Comparison of ENCODE assay signal across 13 cellular contexts in genomic region chr7:139103057-139103820, GRCh38. TPM values are rescaled to one million over a fixed set of nuclear protein-coding genes. Genes with fewer than 3 reads are reported as not detected.
DNase-seq lines count a peak whose midpoint lies in the region; FAIRE-seq and TF ChIP-seq lines count a peak whose summit lies in the region.
"Had no signal": no experiment of that assay in that cellular context is flagged by ENCODE, and none has a peak within 500 bp of the region (broad histone marks: within the 10 kb centered on the region; RNA-seq: fewer than 3 reads in every experiment).

No MANE protein-coding gene starts in this region.

- H3K4me1 Mint-ChIP-seq in MCF 10A (ENCODE audit: insufficient read depth, unreplicated experiment) (peaks cover 31% of the 10 kb centered on the region), endothelial cell (ENCODE audit: unreplicated experiment) (peaks cover 33% of the 10 kb centered on the region)

- H2AFZ ChIP-seq in SU-DHL-6 (ENCODE audit: low read depth, low read length, severe bottlenecking) = no peak overlapping the region

- peaks cover 37% of the 10 kb centered on the region for H3F3A ChIP-seq in SU-DHL-6 (ENCODE audit: insufficient read depth)

- H3K4me2 ChIP-seq in SU-DHL-6 (ENCODE audit: low read depth, low read length, poor library complexity, severe bottlenecking) = peak overlapping the region; percentile 66

- H3K9me2 ChIP-seq in SU-DHL-6 (replicated peaks; ENCODE audit: insufficient read depth, low read length) = no peaks in the 10 kb centered on the region

- no TSS peak for BruUV-seq in MCF 10A (replicated peaks; lab: Mats Ljungman, UMichigan)

- H4K20me1 ChIP-seq in SU-DHL-6 (ENCODE audit: low read depth, low read length) = no peaks in the 10 kb centered on the region; the same call in 1 of the 2 replicates

- H3K4me3 ChIP-seq in breast epithelium = no peak overlapping the region
- H3K4me3 ChIP-seq in SU-DHL-6 (ENCODE audit: insufficient read depth, low read length, poor library complexity, severe bottlenecking) = peak overlapping the region; percentile 80
- no peak overlapping the region for H3K4me3 ChIP-seq in tibial nerve

- peak overlapping the region; percentile 81; the same call in 1 of the 2 replicates for H3K9ac ChIP-seq in SU-DHL-6 (ENCODE audit: low read length)

- DNase-seq in MCF 10A (ENCODE audit: unreplicated experiment) (no peak), breast epithelium (ENCODE audit: low spot score in 2 of 2) (no peak), endothelial cell (ENCODE audit: low spot score) (no peak), tibial nerve (ENCODE audit: low spot score in 2 of 2) (no peak), NCI-H1048 (lab: John Stamatoyannopoulos, UW) (no peak), HTR-8/SVneo (ENCODE audit: insufficient read length, low spot score) (no peak), NCI-H146 treated with DMSO at 0.1 percent for 48 hours (lab: John Stamatoyannopoulos, UW; ENCODE audit: unreplicated experiment) (no peak)
- DNase-seq: brain microvascular endothelial cell, esophagus squamous epithelium, NCI-H510A treated with DMSO at 0.1 percent for 48 hours had no signal

- H3K36me3 Mint-ChIP-seq in MCF 10A (ENCODE audit: insufficient read depth, unreplicated experiment) (peaks cover 14% of the 10 kb centered on the region), endothelial cell (ENCODE audit: low read depth, unreplicated experiment) (peaks cover 18% of the 10 kb centered on the region)

- no peak for FAIRE-seq in HTR-8/SVneo (lab: Jason Lieb, UNC)

- H3K9me3 ChIP-seq in breast epithelium (no peaks in the 10 kb centered on the region), SU-DHL-6 (ENCODE audit: insufficient read depth, low read length) (no peaks in the 10 kb centered on the region), tibial nerve (no peaks in the 10 kb centered on the region)
- H3K9me3 ChIP-seq: esophagus squamous epithelium had no signal

- TF ChIP-seq EP300 in tibial nerve (IDR thresholded peaks at IDR 0.05) = no peak

- H3K9me3 Mint-ChIP-seq in MCF 10A (ENCODE audit: unreplicated experiment) (no peaks in the 10 kb centered on the region), endothelial cell (ENCODE audit: unreplicated experiment) (no peaks in the 10 kb centered on the region)

- H3K27me3 Mint-ChIP-seq in MCF 10A (ENCODE audit: insufficient read depth, unreplicated experiment) = no peaks in the 10 kb centered on the region
- peaks cover 7% of the 10 kb centered on the region for H3K27me3 Mint-ChIP-seq in endothelial cell (ENCODE audit: unreplicated experiment)

- no peak for TF ChIP-seq CTCF in MCF 10A (IDR thresholded peaks at IDR 0.05; ENCODE audit: unreplicated experiment)
- TF ChIP-seq CTCF in breast epithelium (IDR thresholded peaks at IDR 0.05) = no peak
- TF ChIP-seq CTCF in SU-DHL-6 (IDR thresholded peaks at IDR 0.05; ENCODE audit: insufficient read depth, low read length, poor library complexity, severe bottlenecking) = no peak
- no peak for TF ChIP-seq CTCF in endothelial cell (IDR thresholded peaks at IDR 0.05; ENCODE audit: unreplicated experiment)
- TF ChIP-seq CTCF in tibial nerve (IDR thresholded peaks at IDR 0.05) = no peak

- CTCF ChIA-PET in MCF 10A (lab: Yijun Ruan, JAX) = interaction anchor here (0.6 to 1.3 kb wide), 4 partner anchors 27 to 141 kb away, joined by 3 read pairs; no protein-coding TSS in a partner anchor

- no peaks in the 10 kb centered on the region for H3K27me3 ChIP-seq in breast epithelium
- H3K27me3 ChIP-seq in SU-DHL-6 (ENCODE audit: low read length) = no peaks in the 10 kb centered on the region
- H3K27me3 ChIP-seq in tibial nerve = no peaks in the 10 kb centered on the region
- H3K27me3 ChIP-seq: brain microvascular endothelial cell, esophagus squamous epithelium had no signal

- H3K27ac Mint-ChIP-seq in MCF 10A (ENCODE audit: low read depth, unreplicated experiment) = peak overlapping the region; percentile 49
- H3K27ac Mint-ChIP-seq in endothelial cell (ENCODE audit: unreplicated experiment) = peak overlapping the region; percentile 96
- H3K27ac Mint-ChIP-seq: nephron had no signal

- intact Hi-C loops in MCF 10A (cut with micrococcal nuclease) = loop anchor here (10.0 kb wide), 1 partner anchor 242 kb away; the partner anchor contains the start of gene FMC1
- intact Hi-C loops in breast epithelium (cut with DNase I; ENCODE audit: low total_unique reads) = no loop called here

- TF ChIP-seq POLR2A in breast epithelium (IDR thresholded peaks at IDR 0.05) (no peak), tibial nerve (IDR thresholded peaks at IDR 0.05) (no peak)

- 65 to 70% methylated on average over 5 of the region's 5 CpGs for WGBS in tibial nerve, 2 donors

- no peak overlapping the region for H3K4me3 Mint-ChIP-seq in MCF 10A (ENCODE audit: unreplicated experiment)
- H3K4me3 Mint-ChIP-seq in endothelial cell (ENCODE audit: unreplicated experiment) = no peak overlapping the region
- H3K4me3 Mint-ChIP-seq: nephron had no signal

- H3K4me1 ChIP-seq in breast epithelium (no peaks in the 10 kb centered on the region), tibial nerve (peaks cover 0 to 70% (median 16%) of the 10 kb centered on the region in 4 donors)

- peaks cover 87% of the 10 kb centered on the region for H3K79me2 ChIP-seq in SU-DHL-6 (ENCODE audit: insufficient read depth, low read length)

- POLR2A ChIA-PET in MCF 10A (lab: Yijun Ruan, JAX) = interaction anchor here (1.1 to 1.5 kb wide), 2 partner anchors 15 to 30 kb away, joined by 3 to 4 read pairs; a partner anchor contains a TSS

- H3K36me3 ChIP-seq in breast epithelium = no peaks in the 10 kb centered on the region
- no peaks in the 10 kb centered on the region for H3K36me3 ChIP-seq in SU-DHL-6 (ENCODE audit: low read length)
- H3K36me3 ChIP-seq in tibial nerve = no peaks in the 10 kb centered on the region
- H3K36me3 ChIP-seq: brain microvascular endothelial cell had no signal

- H3K27ac ChIP-seq in breast epithelium = peak overlapping the region in 1 of 2 donors; percentile 11
- H3K27ac ChIP-seq in SU-DHL-6 (ENCODE audit: low read depth, low read length) = peak overlapping the region; percentile 68
- peak overlapping the region in 3 of 4 donors; percentile 15 to 47 (median 38) for H3K27ac ChIP-seq in tibial nerve
- H3K27ac ChIP-seq: brain microvascular endothelial cell, C4-2B had no signal

RNA-seq across cellular contexts. Expression of gene ZC3HAV1, which starts 6.3 kb away (rescaled TPM):
- 14.2 and 25.7 TPM in 2 replicates for total RNA-seq in MCF 10A (2022)
- total RNA-seq in breast epithelium = 10 to 100 TPM; 22.1 to 41.3 (median 37.7) TPM
- 50.7 TPM for total RNA-seq in endothelial cell (ENCODE audit: unreplicated experiment)
- 10 to 100 TPM; 30.3 to 38.2 (median 31.7) TPM for total RNA-seq in tibial nerve
